Comparison of ENCODE assay signal across 28 cellular contexts in the genomic region with DNA sequence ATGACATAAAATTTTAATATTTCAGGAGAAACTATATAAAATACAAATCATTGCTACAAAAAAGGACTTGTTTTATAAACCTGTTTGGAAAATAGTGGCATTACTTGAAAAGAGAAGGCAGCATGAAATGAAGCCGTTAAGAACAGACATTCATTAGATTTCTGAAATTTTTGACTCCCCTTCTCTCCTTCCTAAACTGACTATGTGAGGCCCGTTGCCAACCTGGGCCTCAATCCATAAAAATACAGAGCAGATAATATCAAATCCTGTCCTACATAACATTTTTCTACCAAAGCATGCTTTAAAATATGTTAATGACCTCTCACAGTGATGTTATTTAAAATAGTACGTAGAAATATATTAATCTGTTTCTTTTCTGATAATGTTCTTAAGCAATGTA.
"Had no signal": no experiment of that assay in that cellular context is flagged by ENCODE, and none has a peak within 500 bp of the region (broad histone marks: within the 10 kb centered on the region; RNA-seq: fewer than 3 reads in every experiment).

No MANE protein-coding gene starts in this region.

- DNase-seq: activated CD4-positive, alpha-beta T cell treated with anti-CD3 and anti-CD28 coated beads for 1 hour; activated CD4-positive, alpha-beta T cell treated with anti-CD3 and anti-CD28 coated beads, Interleukin-2, amount 10 ng/mL, durations not matched to agents 24 days and 14 days; activated CD4-positive, alpha-beta T cell treated with anti-CD3 and anti-CD28 coated beads, Interleukin-2, amount 50 U/mL, for 4 hours; activated CD4-positive, CD25-positive, alpha-beta regulatory T cell; activated CD8-positive, alpha-beta T cell treated with anti-CD3 and anti-CD28 coated beads for 36 hours; activated effector memory CD4-positive, alpha-beta T cell treated with anti-CD3 and anti-CD28 coated beads, Interleukin-2, amount 50 U/mL, for 16 hours; activated naive CD4-positive, alpha-beta T cell; activated naive CD4-positive, alpha-beta T cell treated with anti-CD3 and anti-CD28 coated beads, Interleukin-2, amount 50 U/mL, for 16 hours; activated naive CD8-positive, alpha-beta T cell treated with anti-CD3 and anti-CD28 coated beads for 36 hours; activated T-cell treated with anti-CD3 and anti-CD28 coated beads, Interleukin-2, amount 50 U/mL, for 1 hour; activated T-cell treated with anti-CD3 and anti-CD28 coated beads, Interleukin-2, amount 50 U/mL, for 72 hours; amygdala; Kasumi-1; KG1; MG63; NCI-H1092; NCI-H1436 treated with DMSO at 0.1 percent for 48 hours; NCI-H2029; NCI-H2171; NCI-H524 treated with DMSO at 0.1 percent for 48 hours; SHP77; T1000; WERI-Rb-1 had no signal

- ATAC-seq: activated CD8-positive, alpha-beta T cell treated with anti-CD3 and anti-CD28 coated beads for 36 hours; activated T-cell treated with anti-CD3 and anti-CD28 coated beads, Interleukin-2, amount 50 U/mL, for 72 hours; activated T-helper 17 cell treated with anti-CD3 and anti-CD28 coated beads, Interleukin-2, amount 50 U/mL, for 72 hours; Panc1 had no signal

- H3K4me3 ChIP-seq: ascending aorta, cardiac muscle cell, MG63, SJSA1 had no signal
